In the genomic region with DNA sequence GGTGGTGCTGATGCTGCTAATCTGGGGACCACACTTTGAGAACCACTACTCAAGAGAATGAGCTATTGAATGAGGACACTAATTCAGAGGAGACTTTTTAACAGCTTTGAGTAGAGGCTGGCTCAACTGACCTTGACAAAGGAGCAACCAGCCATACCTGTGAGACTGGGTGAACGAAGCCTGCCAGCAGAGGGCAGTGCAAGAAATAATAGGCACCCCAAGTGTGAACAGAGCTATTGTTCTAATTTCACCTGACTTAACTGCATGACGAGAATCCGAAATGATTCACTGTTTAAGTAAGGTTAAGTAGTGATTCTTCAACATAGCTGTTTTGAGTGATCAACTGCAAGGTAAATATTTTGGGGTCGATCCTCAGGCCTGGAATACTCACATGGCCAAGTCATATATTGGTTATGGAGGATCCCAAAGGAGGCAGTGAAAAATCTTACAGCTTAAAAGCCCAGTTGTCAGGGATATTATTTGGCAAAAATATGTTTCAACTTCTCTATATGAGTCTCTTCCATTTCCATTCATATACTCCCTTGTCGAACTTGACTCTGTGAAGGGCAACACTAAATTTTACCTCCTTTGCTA, we compare ENCODE assay signal across 8 cellular contexts.
DNase-seq lines count a peak whose midpoint lies in the region; ATAC-seq and TF ChIP-seq lines count a peak whose summit lies in the region.

No MANE protein-coding gene starts in this region.

- H3K36me3 ChIP-seq in RWPE2 (ENCODE audit: low read depth) (no peaks in the 10 kb centered on the region), liver (ENCODE audit: control insufficient read depth in 4 of 4, insufficient read depth in 3 of 4, low read depth in 1 of 4, low read length in 3 of 4) (no peaks in the 10 kb centered on the region)

- no peaks in the 10 kb centered on the region for H3K36me3 Mint-ChIP-seq in MCF 10A (ENCODE audit: insufficient read depth, unreplicated experiment)

- no peaks in the 10 kb centered on the region for H3K4me1 Mint-ChIP-seq in MCF 10A (ENCODE audit: insufficient read depth, unreplicated experiment)

- peak; percentile 70 for TF ChIP-seq CTCF in RWPE2 (IDR thresholded peaks at IDR 0.05; ENCODE audit: poor library complexity, severe bottlenecking)
- peak; percentile 78 for TF ChIP-seq CTCF in MCF 10A (IDR thresholded peaks at IDR 0.05; ENCODE audit: unreplicated experiment)
- peak; percentile 74 for TF ChIP-seq CTCF in liver (IDR thresholded peaks at IDR 0.05; ENCODE audit: low read depth, low read length, missing input control)

- H3K27me3 Mint-ChIP-seq in MCF 10A (ENCODE audit: insufficient read depth, unreplicated experiment): no peaks in the 10 kb centered on the region

- no peaks in the 10 kb centered on the region for H3K9me3 Mint-ChIP-seq in MCF 10A (ENCODE audit: unreplicated experiment)

- no peak overlapping the region for H3K4me3 ChIP-seq in RWPE2 (ENCODE audit: severe bottlenecking)
- no peak overlapping the region for H3K4me3 ChIP-seq in liver (ENCODE audit: low read depth in 1 of 3, low read length in 3 of 3)

- H3K27me3 ChIP-seq in RWPE2 (ENCODE audit: insufficient read depth, poor library complexity, severe bottlenecking) (no peaks in the 10 kb centered on the region), liver (ENCODE audit: control insufficient read depth in 4 of 4, insufficient read depth in 4 of 4, low read length in 3 of 4) (no peaks in the 10 kb centered on the region)

- POLR2A ChIA-PET in MCF 10A (lab: Yijun Ruan, JAX): interaction anchor here (0.6 to 2.8 kb wide), 6 partner anchors 9 to 573 kb away, joined by 3 to 24 read pairs (median 4); no protein-coding TSS in a partner anchor

- no peak overlapping the region for H3K4me3 Mint-ChIP-seq in MCF 10A (ENCODE audit: unreplicated experiment)

- H3K27ac Mint-ChIP-seq in MCF 10A (ENCODE audit: low read depth, unreplicated experiment): no peak overlapping the region

- H3K27ac ChIP-seq in RWPE2 (ENCODE audit: poor library complexity, severe bottlenecking): no peak overlapping the region
- no peak overlapping the region for H3K27ac ChIP-seq in liver (ENCODE audit: low read depth in 1 of 2, low read length in 2 of 2)

- 42% methylated on average over 5 of the region's 5 CpGs for WGBS in liver

- H3K9me3 ChIP-seq in RWPE2 (ENCODE audit: severe bottlenecking): no peaks in the 10 kb centered on the region
- no peaks in the 10 kb centered on the region for H3K9me3 ChIP-seq in liver (ENCODE audit: control insufficient read depth in 4 of 4, low read length in 3 of 4)

- peak; percentile 76 for DNase-seq in DMS53 (lab: John Stamatoyannopoulos, UW)
- DNase-seq in GM19240 (ENCODE audit: insufficient read length, low spot score): peak; percentile 11
- DNase-seq in RWPE2 (ENCODE audit: low spot score): no peak
- DNase-seq in MCF 10A (ENCODE audit: unreplicated experiment): peak; percentile 81
- peak; percentile 61 for DNase-seq in superior temporal gyrus (ENCODE audit: extremely low spot score)
- DNase-seq in central memory CD4-positive, alpha-beta T cell: no peak

- TF ChIP-seq RAD21 in liver (IDR thresholded peaks at IDR 0.05): peak; percentile 80 to 91

- CTCF ChIA-PET in MCF 10A (lab: Yijun Ruan, JAX): interaction anchor here (0.5 to 1.9 kb wide), 42 partner anchors 8 to 1318 kb away, joined by 3 to 14 read pairs (median 3); no protein-coding TSS in a partner anchor

- no TSS peak for BruUV-seq in MCF 10A (replicated peaks; lab: Mats Ljungman, UMichigan)

- no peak overlapping the region for H3K9ac ChIP-seq in liver (ENCODE audit: low read depth in 1 of 2, low read length in 2 of 2)

- intact Hi-C loops in MCF 10A (cut with micrococcal nuclease): loop anchor here (1.0 to 5.0 kb wide), 7 partner anchors 46 to 573 kb away; no protein-coding TSS in a partner anchor

- ATAC-seq in HG03135 (IDR thresholded peaks at IDR 0.05; ENCODE audit: unreplicated experiment): peak; percentile 94
- peak; percentile 78 for ATAC-seq in RWPE2 (ENCODE audit: low read depth)

- H3K4me1 ChIP-seq in RWPE2 (ENCODE audit: insufficient read depth, poor library complexity, severe bottlenecking) (no peaks in the 10 kb centered on the region), liver (ENCODE audit: control insufficient read depth in 4 of 4, insufficient read depth in 4 of 4, low read length in 3 of 4) (no peaks in the 10 kb centered on the region)

TF ChIP-seq in liver, 16 proteins besides CTCF, POLR2A, EP300 and RAD21:
- TF ChIP-seq, protein P1, sequence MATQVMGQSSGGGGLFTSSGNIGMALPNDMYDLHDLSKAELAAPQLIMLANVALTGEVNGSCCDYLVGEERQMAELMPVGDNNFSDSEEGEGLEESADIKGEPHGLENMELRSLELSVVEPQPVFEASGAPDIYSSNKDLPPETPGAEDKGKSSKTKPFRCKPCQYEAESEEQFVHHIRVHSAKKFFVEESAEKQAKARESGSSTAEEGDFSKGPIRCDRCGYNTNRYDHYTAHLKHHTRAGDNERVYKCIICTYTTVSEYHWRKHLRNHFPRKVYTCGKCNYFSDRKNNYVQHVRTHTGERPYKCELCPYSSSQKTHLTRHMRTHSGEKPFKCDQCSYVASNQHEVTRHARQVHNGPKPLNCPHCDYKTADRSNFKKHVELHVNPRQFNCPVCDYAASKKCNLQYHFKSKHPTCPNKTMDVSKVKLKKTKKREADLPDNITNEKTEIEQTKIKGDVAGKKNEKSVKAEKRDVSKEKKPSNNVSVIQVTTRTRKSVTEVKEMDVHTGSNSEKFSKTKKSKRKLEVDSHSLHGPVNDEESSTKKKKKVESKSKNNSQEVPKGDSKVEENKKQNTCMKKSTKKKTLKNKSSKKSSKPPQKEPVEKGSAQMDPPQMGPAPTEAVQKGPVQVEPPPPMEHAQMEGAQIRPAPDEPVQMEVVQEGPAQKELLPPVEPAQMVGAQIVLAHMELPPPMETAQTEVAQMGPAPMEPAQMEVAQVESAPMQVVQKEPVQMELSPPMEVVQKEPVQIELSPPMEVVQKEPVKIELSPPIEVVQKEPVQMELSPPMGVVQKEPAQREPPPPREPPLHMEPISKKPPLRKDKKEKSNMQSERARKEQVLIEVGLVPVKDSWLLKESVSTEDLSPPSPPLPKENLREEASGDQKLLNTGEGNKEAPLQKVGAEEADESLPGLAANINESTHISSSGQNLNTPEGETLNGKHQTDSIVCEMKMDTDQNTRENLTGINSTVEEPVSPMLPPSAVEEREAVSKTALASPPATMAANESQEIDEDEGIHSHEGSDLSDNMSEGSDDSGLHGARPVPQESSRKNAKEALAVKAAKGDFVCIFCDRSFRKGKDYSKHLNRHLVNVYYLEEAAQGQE (IDR thresholded peaks at IDR 0.05): no peak
- TF ChIP-seq, protein P2, sequence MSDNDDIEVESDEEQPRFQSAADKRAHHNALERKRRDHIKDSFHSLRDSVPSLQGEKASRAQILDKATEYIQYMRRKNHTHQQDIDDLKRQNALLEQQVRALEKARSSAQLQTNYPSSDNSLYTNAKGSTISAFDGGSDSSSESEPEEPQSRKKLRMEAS (IDR thresholded peaks at IDR 0.05): no peak
- TF ChIP-seq RXRA (IDR thresholded peaks at IDR 0.05) (no peak), FOXA1 (IDR thresholded peaks at IDR 0.05) (no peak), HNF4G (IDR thresholded peaks at IDR 0.05) (no peak), YY1 (IDR thresholded peaks at IDR 0.05) (no peak), GABPA (IDR thresholded peaks at IDR 0.05 in 1 of 2, conservative IDR thresholded peaks at IDR 0.05 in 1 of 2) (no peak), TAF1 (conservative IDR thresholded peaks at IDR 0.05) (no peak)
- TF ChIP-seq, protein P3, sequence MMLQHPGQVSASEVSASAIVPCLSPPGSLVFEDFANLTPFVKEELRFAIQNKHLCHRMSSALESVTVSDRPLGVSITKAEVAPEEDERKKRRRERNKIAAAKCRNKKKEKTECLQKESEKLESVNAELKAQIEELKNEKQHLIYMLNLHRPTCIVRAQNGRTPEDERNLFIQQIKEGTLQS (IDR thresholded peaks at IDR 0.05): no peak
- TF ChIP-seq, protein P4, sequence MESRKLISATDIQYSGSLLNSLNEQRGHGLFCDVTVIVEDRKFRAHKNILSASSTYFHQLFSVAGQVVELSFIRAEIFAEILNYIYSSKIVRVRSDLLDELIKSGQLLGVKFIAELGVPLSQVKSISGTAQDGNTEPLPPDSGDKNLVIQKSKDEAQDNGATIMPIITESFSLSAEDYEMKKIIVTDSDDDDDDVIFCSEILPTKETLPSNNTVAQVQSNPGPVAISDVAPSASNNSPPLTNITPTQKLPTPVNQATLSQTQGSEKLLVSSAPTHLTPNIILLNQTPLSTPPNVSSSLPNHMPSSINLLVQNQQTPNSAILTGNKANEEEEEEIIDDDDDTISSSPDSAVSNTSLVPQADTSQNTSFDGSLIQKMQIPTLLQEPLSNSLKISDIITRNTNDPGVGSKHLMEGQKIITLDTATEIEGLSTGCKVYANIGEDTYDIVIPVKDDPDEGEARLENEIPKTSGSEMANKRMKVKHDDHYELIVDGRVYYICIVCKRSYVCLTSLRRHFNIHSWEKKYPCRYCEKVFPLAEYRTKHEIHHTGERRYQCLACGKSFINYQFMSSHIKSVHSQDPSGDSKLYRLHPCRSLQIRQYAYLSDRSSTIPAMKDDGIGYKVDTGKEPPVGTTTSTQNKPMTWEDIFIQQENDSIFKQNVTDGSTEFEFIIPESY (IDR thresholded peaks at IDR 0.05): no peak

Comparison
In these comparisons a context has a peak if more than half of its experiments do, and no peak if none do; other contexts are left out.
1. DNase-seq: peak in DMS53 (single experiment), GM19240 (single experiment), MCF 10A (single experiment) and superior temporal gyrus (single experiment); none in RWPE2 (single experiment) and central memory CD4-positive, alpha-beta T cell (single experiment).
2. Peak in every context shown above with its lines, with median percentiles within 50 percentile points of each other: CTCF ChIP-seq.